ENCODE assay signal across 8 cellular contexts in the genomic region with DNA sequence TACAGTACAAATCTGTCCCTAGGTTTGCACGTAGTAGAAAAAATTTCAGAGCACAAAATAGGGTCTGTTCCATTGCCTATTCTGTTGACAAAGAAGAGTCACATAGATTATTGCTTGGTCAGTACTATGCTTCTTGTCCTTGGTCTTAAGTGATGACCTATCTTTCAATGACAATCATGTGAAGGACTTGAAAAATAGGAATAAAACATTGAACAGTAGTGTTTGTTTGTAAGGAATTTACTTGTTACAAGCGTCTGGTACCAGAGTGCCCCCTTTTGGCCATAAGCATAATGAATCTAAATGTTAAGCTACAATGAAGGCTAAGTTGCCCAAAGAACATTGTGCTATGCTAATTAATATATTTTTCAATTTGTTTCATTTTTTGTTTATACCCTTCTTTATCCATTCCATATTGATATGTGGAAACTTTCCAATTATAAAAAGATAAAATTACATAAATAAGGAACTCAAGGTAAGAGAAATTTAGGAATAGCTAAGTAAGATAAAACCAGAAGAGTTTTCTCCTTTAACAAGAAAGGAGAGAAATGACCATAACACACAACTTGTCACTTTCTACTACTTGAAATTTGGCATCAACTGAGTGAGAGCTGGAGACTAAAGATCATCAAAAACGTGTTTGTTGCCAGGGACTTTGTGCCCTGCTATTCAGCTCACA.
A peak's percentile ranks its signal among the peaks of the same experiment; 100 is the strongest.
DNase-seq lines count a peak whose midpoint lies in the region; ATAC-seq lines count a peak whose summit lies in the region.

No MANE protein-coding gene starts in this region.

- H2BK15ac ChIP-seq in mesenchymal stem cell (ENCODE audit: low read depth, poor library complexity, severe bottlenecking), result no peak overlapping the region

- H2BK120ac ChIP-seq in mesenchymal stem cell (ENCODE audit: low read depth, low read length), result no peak overlapping the region

- H2BK12ac ChIP-seq in mesenchymal stem cell (ENCODE audit: low read length in 2 of 2), result no peak overlapping the region

- WGBS in mesenchymal stem cell, result 0% methylated on average over 2 of the region's 3 CpGs

- H4K91ac ChIP-seq in mesenchymal stem cell (ENCODE audit: low read length), result no peak overlapping the region

- no peak overlapping the region for H2BK5ac ChIP-seq in mesenchymal stem cell (ENCODE audit: low read depth, low read length, poor library complexity, severe bottlenecking)

- H3K14ac ChIP-seq in mesenchymal stem cell (ENCODE audit: low read length in 2 of 2), result no peak overlapping the region

- H3K18ac ChIP-seq in mesenchymal stem cell (ENCODE audit: low read depth in 1 of 2, low read length in 2 of 2), result no peak overlapping the region

- no peaks in the 10 kb centered on the region for H3K27me3 ChIP-seq in mesenchymal stem cell (ENCODE audit: control insufficient read depth in 1 of 2, insufficient read depth in 1 of 2, low read length in 2 of 2)

- no peak overlapping the region for H3K23ac ChIP-seq in mesenchymal stem cell (ENCODE audit: low read length in 2 of 2)

- H4K8ac ChIP-seq in mesenchymal stem cell (ENCODE audit: low read length), result no peak overlapping the region

- H3K79me1 ChIP-seq in mesenchymal stem cell (replicated peaks; ENCODE audit: low read length, poor library complexity, severe bottlenecking), result no peaks in the 10 kb centered on the region

- no peak overlapping the region for H3K27ac ChIP-seq in mesenchymal stem cell (ENCODE audit: low read length, poor library complexity, severe bottlenecking)

- H3K4me1 ChIP-seq in mesenchymal stem cell (ENCODE audit: control insufficient read depth, insufficient read depth, low read depth, low read length), result no peaks in the 10 kb centered on the region

- H3K9ac ChIP-seq in mesenchymal stem cell (ENCODE audit: low read length), result no peak overlapping the region

- no peaks in the 10 kb centered on the region for H3K36me3 ChIP-seq in mesenchymal stem cell (ENCODE audit: control insufficient read depth in 1 of 2, insufficient read depth in 2 of 2, low read depth in 1 of 2, low read length in 2 of 2)

- H3K4me3 ChIP-seq in mesenchymal stem cell (ENCODE audit: insufficient read depth in 1 of 2, low read depth in 1 of 2, low read length in 2 of 2), result no peak overlapping the region

- no peaks in the 10 kb centered on the region for H3K9me3 ChIP-seq in mesenchymal stem cell (ENCODE audit: control insufficient read depth, low read length)

- DNase-seq in activated T-cell treated with anti-CD3 and anti-CD28 coated beads for 4 hours (peak; percentile 5), NOMO-1 treated with dmso at 0.1 percent for 144 hours (lab: John Stamatoyannopoulos, UW; ENCODE audit: unreplicated experiment) (peak; percentile 2), mesenchymal stem cell (peak; percentile 70)
- DNase-seq in activated T-cell treated with anti-CD3 and anti-CD28 coated beads, Interleukin-2, amount 50 U/mL, for 48 hours, result no peak
- peak; percentile 46 for DNase-seq in central memory CD4-positive, alpha-beta T cell
- DNase-seq in activated CD4-positive, CD25-positive, alpha-beta regulatory T cell treated with anti-CD3 and anti-CD28 coated beads, Interleukin-2, amount 50 U/mL, for 72 hours, result no peak

- ATAC-seq in HG02610 (IDR thresholded peaks at IDR 0.05; ENCODE audit: unreplicated experiment) (peak; percentile 51), HG02840 (IDR thresholded peaks at IDR 0.05; ENCODE audit: low FRiP score, unreplicated experiment) (no peak)

- no peak overlapping the region for H3K4me2 ChIP-seq in mesenchymal stem cell (ENCODE audit: low read length, poor library complexity, severe bottlenecking)

- peak overlapping the region; percentile 75 for H2AK5ac ChIP-seq in mesenchymal stem cell (ENCODE audit: low read length, severe bottlenecking)

- H2AFZ ChIP-seq in mesenchymal stem cell (ENCODE audit: low read depth, low read length), result no peak overlapping the region

- H3K4ac ChIP-seq in mesenchymal stem cell (ENCODE audit: low read depth in 1 of 2, low read length in 2 of 2), result no peak overlapping the region

Comparison
In these comparisons a context has a peak if more than half of its experiments do, and no peak if none do; other contexts are left out.
1. DNase-seq: peak in activated T-cell treated with anti-CD3 and anti-CD28 coated beads for 4 hours (single experiment), NOMO-1 treated with dmso at 0.1 percent for 144 hours (single experiment), central memory CD4-positive, alpha-beta T cell (single experiment) and mesenchymal stem cell (single experiment); none in activated T-cell treated with anti-CD3 and anti-CD28 coated beads, Interleukin-2, amount 50 U/mL, for 48 hours (0 of 2) and activated CD4-positive, CD25-positive, alpha-beta regulatory T cell treated with anti-CD3 and anti-CD28 coated beads, Interleukin-2, amount 50 U/mL, for 72 hours (single experiment).